In genomic region chr16:65118866-65119265, GRCh38 we compare ENCODE assay signal across 17 cellular contexts. TPM values are rescaled to one million over a fixed set of nuclear protein-coding genes. Genes with fewer than 3 reads are reported as not detected.
DNase-seq lines count a peak whose midpoint lies in the region; ATAC-seq and TF ChIP-seq lines count a peak whose summit lies in the region.
"Had no signal": no experiment of that assay in that cellular context is flagged by ENCODE, and none has a peak within 500 bp of the region (broad histone marks: within the 10 kb centered on the region; RNA-seq: fewer than 3 reads in every experiment).

No MANE protein-coding gene starts in this region.

- 88% methylated on average over 5 of the region's 5 CpGs for WGBS in mammary epithelial cell (ENCODE audit: low coverage, missing lambda C conversion rate)
- WGBS in heart left ventricle, 4 donors = 65 to 72% (median 68%) methylated on average over 5 of the region's 5 CpGs

- H2AFZ ChIP-seq in mammary epithelial cell (ENCODE audit: low read depth, low read length) (no peak overlapping the region), neural progenitor cell (replicated peaks) (no peak overlapping the region)

- H3K9ac ChIP-seq in mammary epithelial cell (ENCODE audit: insufficient read depth, low read length) = no peak overlapping the region
- no peak overlapping the region for H3K9ac ChIP-seq in neural progenitor cell

- DNase-seq in mammary epithelial cell (no peak), MCF 10A (ENCODE audit: unreplicated experiment) (no peak), fibroblast of pulmonary artery (ENCODE audit: low read depth) (no peak), neural progenitor cell (ENCODE audit: low spot score) (no peak), OCI-M2 (lab: John Stamatoyannopoulos, UW; ENCODE audit: unreplicated experiment) (no peak), NCI-H187 treated with DMSO at 0.1 percent for 48 hours (lab: John Stamatoyannopoulos, UW) (no peak), heart left ventricle (no peak), NCI-H1694 treated with DMSO at 0.1 percent for 48 hours (lab: John Stamatoyannopoulos, UW) (no peak)
- DNase-seq: activated CD8-positive, alpha-beta T cell treated with anti-CD3 and anti-CD28 coated beads, Interleukin-2, amount 10 ng/mL, durations not matched to agents 7 days and 5 days; gastrocnemius medialis; NK-92 treated with Interleukin-12 subunit alpha and Interleukin-12 subunit beta, amount 100 ng/mL, for 24 hours; psoas muscle; SJCRH30; stimulated activated CD4-positive, alpha-beta T cell treated with anti-CD3 and anti-CD28 coated beads, Interleukin-2, amount 100 ng/mL, for 24 hours had no signal

- dilution Hi-C loops in mammary epithelial cell (cut with HindIII; ENCODE audit: low sequenced_read_pairs) = no loop called here

- peaks cover 29% of the 10 kb centered on the region for H3F3A ChIP-seq in neural progenitor cell (ENCODE audit: low read depth)

- peaks cover 10% of the 10 kb centered on the region for H3K4me1 Mint-ChIP-seq in MCF 10A (ENCODE audit: insufficient read depth, unreplicated experiment)
- H3K4me1 Mint-ChIP-seq in neural progenitor cell = peaks cover 43% of the 10 kb centered on the region

- no peaks in the 10 kb centered on the region for H3K9me3 ChIP-seq in mammary epithelial cell (replicated peaks; ENCODE audit: insufficient read depth, low read length)
- H3K9me3 ChIP-seq in neural progenitor cell (ENCODE audit: low read depth) = no peaks in the 10 kb centered on the region
- no peaks in the 10 kb centered on the region for H3K9me3 ChIP-seq in heart left ventricle
- H3K9me3 ChIP-seq: gastrocnemius medialis, psoas muscle, SJCRH30, tibial nerve had no signal

- no TSS peak for BruUV-seq in mammary epithelial cell (replicated peaks; lab: Mats Ljungman, UMichigan)
- BruUV-seq in MCF 10A (replicated peaks; lab: Mats Ljungman, UMichigan) = no TSS peak

- in situ Hi-C loops in mammary epithelial cell (cut with MboI; ENCODE audit: low sequenced_read_pairs in 2 of 2) = loop anchor here in 1 of 2 donors (25.0 kb wide), 1 partner anchor 1757 kb away; no protein-coding TSS in a partner anchor

- H3K36me3 Mint-ChIP-seq in MCF 10A (ENCODE audit: insufficient read depth, unreplicated experiment) = no peaks in the 10 kb centered on the region
- H3K36me3 Mint-ChIP-seq in neural progenitor cell = no peaks in the 10 kb centered on the region

- H3K27me3 ChIP-seq in mammary epithelial cell (ENCODE audit: insufficient read depth, low read length) (no peaks in the 10 kb centered on the region), neural progenitor cell (peaks cover 10% of the 10 kb centered on the region), heart left ventricle (peaks cover 0 to 28% (median 0%) of the 10 kb centered on the region in 9 donors)
- H3K27me3 ChIP-seq: SJCRH30, tibial nerve had no signal

- H3K27ac ChIP-seq in mammary epithelial cell (ENCODE audit: insufficient read depth, low read depth, low read length) (no peak overlapping the region), neural progenitor cell (no peak overlapping the region), heart left ventricle (no peak overlapping the region)
- H3K27ac ChIP-seq: psoas muscle, SJCRH30 had no signal

- CTCF ChIA-PET in mammary epithelial cell (lab: Charles Lee; ENCODE audit: low non-redundant PET) (no interaction called here), MCF 10A (lab: Yijun Ruan, JAX) (no interaction called here)

- H3K4me1 ChIP-seq in mammary epithelial cell (ENCODE audit: insufficient read depth, low read length) (peaks cover 33% of the 10 kb centered on the region), neural progenitor cell (peaks cover 39% of the 10 kb centered on the region), heart left ventricle (peaks cover 0 to 40% (median 5%) of the 10 kb centered on the region in 12 donors)

- H3K36me3 ChIP-seq in mammary epithelial cell (ENCODE audit: insufficient read depth, low read length) (no peaks in the 10 kb centered on the region), neural progenitor cell (no peaks in the 10 kb centered on the region), heart left ventricle (no peaks in the 10 kb centered on the region)
- H3K36me3 ChIP-seq: gastrocnemius medialis, tibial nerve had no signal

- TF ChIP-seq CTCF in mammary epithelial cell (conservative IDR thresholded peaks at IDR 0.05 in 1 of 2, IDR thresholded peaks at IDR 0.05 in 1 of 2; ENCODE audit: extremely low read depth in 1 of 2, insufficient read depth in 1 of 2, low read depth in 1 of 2, low read length in 2 of 2) = no peak
- no peak for TF ChIP-seq CTCF in MCF 10A (IDR thresholded peaks at IDR 0.05; ENCODE audit: unreplicated experiment)
- no peak for TF ChIP-seq CTCF in fibroblast of pulmonary artery (IDR thresholded peaks at IDR 0.05; ENCODE audit: low read length, missing control alignments)
- TF ChIP-seq CTCF in neural progenitor cell (IDR thresholded peaks at IDR 0.05) = no peak
- TF ChIP-seq CTCF in heart left ventricle (IDR thresholded peaks at IDR 0.05) = no peak

- POLR2A ChIA-PET in MCF 10A (lab: Yijun Ruan, JAX) = no interaction called here

- H3K4me3 Mint-ChIP-seq in MCF 10A (ENCODE audit: unreplicated experiment) = no peak overlapping the region
- H3K4me3 Mint-ChIP-seq in neural progenitor cell = peak overlapping the region; percentile 88
- H3K4me3 Mint-ChIP-seq: activated CD8-positive, alpha-beta T cell treated with anti-CD3 and anti-CD28 coated beads, Interleukin-2, amount 10 ng/mL, durations not matched to agents 7 days and 5 days had no signal

- H3K4me3 ChIP-seq in mammary epithelial cell (replicated peaks in 1 of 3; ENCODE audit: insufficient read depth in 1 of 3, low read depth in 2 of 3, low read length in 3 of 3) (no peak overlapping the region), fibroblast of pulmonary artery (replicated peaks; ENCODE audit: low read depth, low read length) (peak overlapping the region; percentile 94), neural progenitor cell (peak overlapping the region; percentile 93), heart left ventricle (peak overlapping the region in 1 of 12 donors; percentile 6)
- H3K4me3 ChIP-seq: gastrocnemius medialis, psoas muscle had no signal

- H4K20me1 ChIP-seq in mammary epithelial cell (ENCODE audit: insufficient read depth, low read length) = no peaks in the 10 kb centered on the region
- peaks cover 61% of the 10 kb centered on the region for H4K20me1 ChIP-seq in neural progenitor cell (ENCODE audit: low read depth)

- intact Hi-C loops in mammary epithelial cell (cut with micrococcal nuclease) (loop anchor here (2.0 kb wide), 3 partner anchors 1030 to 1758 kb away; no protein-coding TSS in a partner anchor), MCF 10A (cut with micrococcal nuclease) (loop anchor here (1.0 to 10.0 kb wide), 6 partner anchors 644 to 1758 kb away; no protein-coding TSS in a partner anchor), heart left ventricle (cut with DNase I) (loop anchor here in 7 of 10 donors (5.0 to 10.0 kb wide), 7 partner anchors 642 to 1757 kb away; no protein-coding TSS in a partner anchor)

- TF ChIP-seq POLR2A in heart left ventricle (IDR thresholded peaks at IDR 0.05) = no peak

- H3K27me3 Mint-ChIP-seq in MCF 10A (ENCODE audit: insufficient read depth, unreplicated experiment) (peaks cover 12% of the 10 kb centered on the region), neural progenitor cell (ENCODE audit: insufficient read depth, low read depth) (peaks cover 16% of the 10 kb centered on the region)

- ATAC-seq in heart left ventricle = no peak
- ATAC-seq: activated CD8-positive, alpha-beta T cell treated with anti-CD3 and anti-CD28 coated beads, Interleukin-2, amount 10 ng/mL, durations not matched to agents 7 days and 5 days; gastrocnemius medialis; HepG2; psoas muscle had no signal

- H3K79me2 ChIP-seq in mammary epithelial cell (ENCODE audit: insufficient read depth, low read length) (peaks cover 77% of the 10 kb centered on the region), neural progenitor cell (ENCODE audit: low read depth) (peaks cover 79% of the 10 kb centered on the region)

- H3K9me3 Mint-ChIP-seq in MCF 10A (ENCODE audit: unreplicated experiment) (no peaks in the 10 kb centered on the region), neural progenitor cell (no peaks in the 10 kb centered on the region)
- H3K9me3 Mint-ChIP-seq: activated T-helper 2 cell treated with anti-CD3 and anti-CD28 coated beads, Interferon-gamma antibody, Interleukin-2, Interleukin-4, amounts not matched to agents 10 μg/mL and 5 μg/mL and 100 μg/mL, durations not matched to agents 14 hours and 24 hours and 36 hours had no signal

- H3K27ac Mint-ChIP-seq in MCF 10A (ENCODE audit: low read depth, unreplicated experiment) = no peak overlapping the region
- H3K27ac Mint-ChIP-seq in neural progenitor cell = no peak overlapping the region
- H3K27ac Mint-ChIP-seq: activated CD8-positive, alpha-beta T cell treated with anti-CD3 and anti-CD28 coated beads, Interleukin-2, amount 10 ng/mL, durations not matched to agents 7 days and 5 days; activated T-helper 2 cell treated with anti-CD3 and anti-CD28 coated beads, Interferon-gamma antibody, Interleukin-2, Interleukin-4, amounts not matched to agents 10 μg/mL and 5 μg/mL and 100 μg/mL, durations not matched to agents 14 hours and 24 hours and 36 hours had no signal

- H3K4me2 ChIP-seq in mammary epithelial cell (ENCODE audit: insufficient read depth, low read depth, low read length) = peak overlapping the region; percentile 91
- peak overlapping the region; percentile 97 for H3K4me2 ChIP-seq in neural progenitor cell

RNA-seq across cellular contexts. Expression of gene CDH11, which starts 3.0 kb away (rescaled TPM):
- total RNA-seq in mammary epithelial cell = 10 to 100 TPM in 1 of 2 donors, 1 to 10 TPM in 1; 6.3 to 61.7 TPM
- 44.9 TPM for polyA plus RNA-seq in mammary epithelial cell
- polyA minus RNA-seq in mammary epithelial cell = 131 TPM
- total RNA-seq in MCF 10A (2022) = 0.33 and 0.83 TPM in 2 replicates
- 98.5 and 167 TPM in 2 replicates for total RNA-seq in neural progenitor cell (ENCODE audit: low replicate concordance)
- total RNA-seq in heart left ventricle = 10 to 100 TPM in 5 of 9 donors, 1 to 10 TPM in 4; 6.0 to 37.1 (median 11.9) TPM
- polyA plus RNA-seq in heart left ventricle = 1 to 10 TPM; 1.4 to 4.9 TPM
- total RNA-seq: activated CD8-positive, alpha-beta T cell treated with anti-CD3 and anti-CD28 coated beads, Interleukin-2, amount 10 ng/mL, durations not matched to agents 7 days and 5 days; activated T-helper 2 cell treated with anti-CD3 and anti-CD28 coated beads, Interferon-gamma antibody, Interleukin-2, Interleukin-4, amounts not matched to agents 10 μg/mL and 5 μg/mL and 100 μg/mL, durations not matched to agents 14 hours and 24 hours and 36 hours; HepG2 had no signal
- polyA plus RNA-seq: HepG2 had no signal

Comparison
In these comparisons a context has a peak if more than half of its experiments do, and no peak if none do; other contexts are left out.
1. H3K4me3 ChIP-seq: peak in fibroblast of pulmonary artery (single experiment) and neural progenitor cell (single experiment); none in mammary epithelial cell (0 of 3).